21 cellular contexts compared by ENCODE assay signal in the genomic region with DNA sequence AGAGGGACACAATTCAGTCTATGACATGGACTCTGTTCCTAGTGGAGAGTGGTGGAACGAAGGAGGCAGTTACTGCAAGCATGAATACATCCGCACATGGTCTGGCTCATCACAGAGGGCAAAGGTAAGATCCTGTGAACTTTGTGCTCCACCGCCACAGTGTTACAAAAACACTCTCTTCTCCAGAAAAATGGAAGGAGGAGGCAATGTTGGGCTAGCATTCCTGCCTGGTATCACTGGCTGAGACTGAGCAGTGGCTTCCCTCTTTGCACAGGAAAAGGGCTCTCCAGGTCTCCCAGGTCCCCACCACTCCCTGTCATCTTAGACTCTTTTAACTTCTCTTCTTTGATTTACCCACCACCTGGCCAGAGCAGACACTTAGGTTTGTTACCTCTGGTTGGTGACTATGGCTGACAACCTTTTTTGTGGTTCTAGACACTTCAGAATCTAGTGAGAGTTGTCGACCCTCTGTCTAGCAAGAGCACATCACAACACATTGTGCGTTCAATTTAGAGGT. TPM values are rescaled to one million over a fixed set of nuclear protein-coding genes. Genes with fewer than 3 reads are reported as not detected.
A peak's percentile ranks its signal among the peaks of the same experiment; 100 is the strongest.
DNase-seq lines count a peak whose midpoint lies in the region; ATAC-seq and TF ChIP-seq lines count a peak whose summit lies in the region.
"Had no signal": no experiment of that assay in that cellular context is flagged by ENCODE, and none has a peak within 500 bp of the region (broad histone marks: within the 10 kb centered on the region; RNA-seq: fewer than 3 reads in every experiment).

No MANE protein-coding gene starts in this region.

- no peak overlapping the region for H3K23ac ChIP-seq in neuronal stem cell (ENCODE audit: low read depth, low read length, poor library complexity)

- no peak overlapping the region for H3K18ac ChIP-seq in neuronal stem cell (ENCODE audit: low read length)

- no peak overlapping the region for H3K4ac ChIP-seq in neuronal stem cell (ENCODE audit: low read length)

- H3K36me3 ChIP-seq in CD8-positive, alpha-beta T cell (ENCODE audit: insufficient read depth, low read length): no peaks in the 10 kb centered on the region
- H3K36me3 ChIP-seq in neuronal stem cell (replicated peaks in 1 of 2; ENCODE audit: control insufficient read depth in 2 of 2, insufficient read depth in 2 of 2, low read length in 2 of 2) (peaks cover 0 to 16% of the 10 kb centered on the region in 2 donors), ovary (no peaks in the 10 kb centered on the region)
- H3K36me3 ChIP-seq: sigmoid colon, thyroid gland had no signal

- no peak for ATAC-seq in CD8-positive, alpha-beta T cell
- ATAC-seq: mucosa of descending colon had no signal

- H3K27me3 ChIP-seq in CD8-positive, alpha-beta T cell (ENCODE audit: insufficient read depth, low read length): no peaks in the 10 kb centered on the region
- peaks cover 0 to 10% (median 0%) of the 10 kb centered on the region in 3 experiments for H3K27me3 ChIP-seq in neuronal stem cell (ENCODE audit: control insufficient read depth in 3 of 3, insufficient read depth in 3 of 3, low read depth in 1 of 3, low read length in 3 of 3)
- H3K27me3 ChIP-seq in ovary: no peaks in the 10 kb centered on the region
- H3K27me3 ChIP-seq: BE2C, sigmoid colon, thyroid gland had no signal

- no peaks in the 10 kb centered on the region for H3K27me3 Mint-ChIP-seq in CD8-positive, alpha-beta T cell (ENCODE audit: low read depth)
- H3K27me3 Mint-ChIP-seq in dendritic cell treated with granulocyte-macrophage colony-stimulating factor and Interleukin-4, amounts not matched to agents 40 ng/mL and 50 ng/mL, for 4 days: no peaks in the 10 kb centered on the region

- H3K27ac Mint-ChIP-seq in CD8-positive, alpha-beta T cell: peak overlapping the region; percentile 70
- H3K27ac Mint-ChIP-seq in dendritic cell treated with granulocyte-macrophage colony-stimulating factor and Interleukin-4, amounts not matched to agents 40 ng/mL and 50 ng/mL, for 4 days: peak overlapping the region; percentile 57
- H3K27ac Mint-ChIP-seq: T-helper 1 cell treated with Interleukin-12 subunit alpha and Interleukin-12 subunit beta and Interleukin-4 antibody, amounts not matched to agents 30 μg/mL and 1 μg/mL, for 36 hours had no signal

- TF ChIP-seq EP300 in ovary (IDR thresholded peaks at IDR 0.05): no peak

- TF ChIP-seq CTCF in CD8-positive, alpha-beta T cell (IDR thresholded peaks at IDR 0.05): no peak
- no peak for TF ChIP-seq CTCF in ovary (IDR thresholded peaks at IDR 0.05)

- no peak overlapping the region for H3K4me3 Mint-ChIP-seq in CD8-positive, alpha-beta T cell
- H3K4me3 Mint-ChIP-seq in dendritic cell treated with granulocyte-macrophage colony-stimulating factor and Interleukin-4, amounts not matched to agents 40 ng/mL and 50 ng/mL, for 4 days: no peak overlapping the region

- no peak overlapping the region for H2BK5ac ChIP-seq in neuronal stem cell (ENCODE audit: low read length)

- H3K4me1 ChIP-seq in CD8-positive, alpha-beta T cell (ENCODE audit: insufficient read depth, low read length): peaks cover 14% of the 10 kb centered on the region
- H3K4me1 ChIP-seq in neuronal stem cell (ENCODE audit: control insufficient read depth in 2 of 2, insufficient read depth in 1 of 2, low read depth in 1 of 2, low read length in 2 of 2) (no peaks in the 10 kb centered on the region), ovary (ENCODE audit: insufficient read depth) (peaks cover 3% of the 10 kb centered on the region)
- H3K4me1 ChIP-seq: BE2C had no signal

- H3K9me3 ChIP-seq in CD8-positive, alpha-beta T cell (ENCODE audit: low read length): no peaks in the 10 kb centered on the region
- H3K9me3 ChIP-seq in neuronal stem cell (replicated peaks in 1 of 2; ENCODE audit: control insufficient read depth in 2 of 2, insufficient read depth in 1 of 2, low read depth in 1 of 2, low read length in 2 of 2) (no peaks in the 10 kb centered on the region), ovary (no peaks in the 10 kb centered on the region)
- H3K9me3 ChIP-seq: BE2C, left ventricle myocardium inferior, mucosa of descending colon, sigmoid colon, thyroid gland had no signal

- no peak overlapping the region for H4K91ac ChIP-seq in neuronal stem cell (ENCODE audit: low read depth, low read length, poor library complexity)

- peaks cover 2% of the 10 kb centered on the region for H3K9me3 Mint-ChIP-seq in CD8-positive, alpha-beta T cell
- H3K9me3 Mint-ChIP-seq in dendritic cell treated with granulocyte-macrophage colony-stimulating factor and Interleukin-4, amounts not matched to agents 40 ng/mL and 50 ng/mL, for 4 days: peaks cover 5% of the 10 kb centered on the region

- H4K8ac ChIP-seq in neuronal stem cell (ENCODE audit: low read depth, low read length): no peak overlapping the region

- no peak overlapping the region for H2BK12ac ChIP-seq in neuronal stem cell (ENCODE audit: low read length)

- H3K36me3 Mint-ChIP-seq in CD8-positive, alpha-beta T cell: peaks cover 20% of the 10 kb centered on the region
- peaks cover 17% of the 10 kb centered on the region for H3K36me3 Mint-ChIP-seq in dendritic cell treated with granulocyte-macrophage colony-stimulating factor and Interleukin-4, amounts not matched to agents 40 ng/mL and 50 ng/mL, for 4 days (ENCODE audit: low read depth)

- H2AK5ac ChIP-seq in neuronal stem cell (ENCODE audit: low read depth, low read length): no peak overlapping the region

- H3K4me2 ChIP-seq in neuronal stem cell (ENCODE audit: insufficient read depth, low read length, poor library complexity, severe bottlenecking): no peak overlapping the region

- H2BK15ac ChIP-seq in neuronal stem cell (ENCODE audit: low read length): no peak overlapping the region

- peaks cover 2% of the 10 kb centered on the region for H3K79me1 ChIP-seq in neuronal stem cell (ENCODE audit: low read depth, low read length)

- no peak overlapping the region for H3K9ac ChIP-seq in neuronal stem cell (ENCODE audit: low read depth, low read length, poor library complexity)

- H3K27ac ChIP-seq in CD8-positive, alpha-beta T cell (ENCODE audit: low read depth, low read length): no peak overlapping the region
- H3K27ac ChIP-seq in neuronal stem cell (replicated peaks; ENCODE audit: low read length) (no peak overlapping the region), ovary (no peak overlapping the region)
- H3K27ac ChIP-seq: left ventricle myocardium inferior, thyroid gland had no signal

- no CpG with 5 or more reads among the region's 5 CpGs for WGBS in neuronal stem cell (ENCODE audit: extremely low coverage in 2 of 2, insufficient read length in 2 of 2, insufficient replicate concordance in 1 of 2), 2 donors
- WGBS in ovary, 3 donors: 80 to 85% (median 83%) methylated on average over 5 of the region's 5 CpGs

- no peak overlapping the region for H3K4me3 ChIP-seq in CD8-positive, alpha-beta T cell (ENCODE audit: low read depth, low read length)
- no peak overlapping the region for H3K4me3 ChIP-seq in neuronal stem cell (ENCODE audit: low read length in 2 of 2)
- no peak overlapping the region for H3K4me3 ChIP-seq in ovary
- H3K4me3 ChIP-seq: left ventricle myocardium inferior, mucosa of descending colon, sigmoid colon, thyroid gland had no signal

- H2AFZ ChIP-seq in neuronal stem cell (ENCODE audit: low read length): peak overlapping the region; percentile 65

- CTCF ChIA-PET in CD8-positive, alpha-beta T cell (lab: Charles Lee): no interaction called here

- no peak for DNase-seq in CD8-positive, alpha-beta T cell
- DNase-seq in HuH-7 (ENCODE audit: low spot score) (peak; percentile 31), neuronal stem cell (ENCODE audit: low spot score) (no peak), ovary (no peak), AML-193 (lab: John Stamatoyannopoulos, UW) (no peak), AG20443 (ENCODE audit: low spot score) (no peak)
- DNase-seq: activated CD4-positive, alpha-beta T cell treated with anti-CD3 and anti-CD28 coated beads, Interleukin-2, amount 50 U/mL, for 48 hours; amniotic stem cell; BE2C; GDM1; H7; left ventricle myocardium inferior; NCI-H1436 treated with DMSO at 0.1 percent for 48 hours; NCI-H2171 treated with DMSO at 0.1 percent for 48 hours; NCI-H748 treated with DMSO at 0.1 percent for 48 hours; SHP77 treated with DMSO at 0.1 percent for 48 hours; sigmoid colon; thyroid gland had no signal

- no peak overlapping the region for H2BK120ac ChIP-seq in neuronal stem cell (ENCODE audit: low read depth, low read length)

- no peak overlapping the region for H3K14ac ChIP-seq in neuronal stem cell (ENCODE audit: low read length)

- peaks cover 34% of the 10 kb centered on the region for H3K4me1 Mint-ChIP-seq in CD8-positive, alpha-beta T cell (ENCODE audit: low read depth)
- H3K4me1 Mint-ChIP-seq in dendritic cell treated with granulocyte-macrophage colony-stimulating factor and Interleukin-4, amounts not matched to agents 40 ng/mL and 50 ng/mL, for 4 days (ENCODE audit: low read depth): peaks cover 46% of the 10 kb centered on the region

- intact Hi-C loops in CD8-positive, alpha-beta T cell (cut with DNase I, micrococcal nuclease): loop anchor here (1.0 to 10.0 kb wide), 7 partner anchors 24 to 1677 kb away; a partner anchor contains a TSS
- intact Hi-C loops in dendritic cell treated with granulocyte-macrophage colony-stimulating factor and Interleukin-4, amounts not matched to agents 40 ng/mL and 50 ng/mL, for 4 days (cut with micrococcal nuclease): no loop called here
- intact Hi-C loops in ovary (cut with DNase I): no loop called here

- POLR2A ChIA-PET in CD8-positive, alpha-beta T cell (lab: Charles Lee): interaction anchor here (2.2 kb wide), 1 partner anchor 28 kb away, joined by 21 read pairs; a partner anchor contains a TSS

- TF ChIP-seq POLR2A in ovary (IDR thresholded peaks at IDR 0.05): no peak

RNA-seq across cellular contexts. Expression of a gene that starts 1.5 kb away (rescaled TPM):
- 10 to 100 TPM; 10.8 to 11.6 TPM for total RNA-seq in CD8-positive, alpha-beta T cell
- 5.1 TPM for polyA plus RNA-seq in neuronal stem cell (2013, experiment 1 of 2)
- polyA plus RNA-seq in neuronal stem cell (2013, experiment 2 of 2): 4.9 TPM
- 10 to 100 TPM; 12.4 to 21.0 (median 16.1) TPM for total RNA-seq in ovary
- polyA plus RNA-seq in ovary: 10 to 100 TPM in 1 of 2 donors, 1 to 10 TPM in 1; 6.8 to 14.0 TPM

RNA-seq across cellular contexts. Expression of a gene that starts 28.2 kb away (rescaled TPM):
- total RNA-seq in CD8-positive, alpha-beta T cell: 1 to 10 TPM; 5.1 to 5.6 TPM
- polyA plus RNA-seq in neuronal stem cell (2013, experiment 1 of 2): 62.1 TPM
- polyA plus RNA-seq in neuronal stem cell (2013, experiment 2 of 2): 61.3 TPM
- 10 to 100 TPM; 15.6 to 34.6 (median 25.1) TPM for total RNA-seq in ovary
- polyA plus RNA-seq in ovary: 10 to 100 TPM; 16.3 to 37.9 TPM

Comparison
In these comparisons a context has a peak if more than half of its experiments do, and no peak if none do; other contexts are left out.
1. intact Hi-C loops: an anchor here in CD8-positive, alpha-beta T cell (1.0 to 10.0 kb wide); none called in dendritic cell treated with granulocyte-macrophage colony-stimulating factor and Interleukin-4, amounts not matched to agents 40 ng/mL and 50 ng/mL, for 4 days and ovary.